ENCODE assay signal across 8 cellular contexts in the genomic region with DNA sequence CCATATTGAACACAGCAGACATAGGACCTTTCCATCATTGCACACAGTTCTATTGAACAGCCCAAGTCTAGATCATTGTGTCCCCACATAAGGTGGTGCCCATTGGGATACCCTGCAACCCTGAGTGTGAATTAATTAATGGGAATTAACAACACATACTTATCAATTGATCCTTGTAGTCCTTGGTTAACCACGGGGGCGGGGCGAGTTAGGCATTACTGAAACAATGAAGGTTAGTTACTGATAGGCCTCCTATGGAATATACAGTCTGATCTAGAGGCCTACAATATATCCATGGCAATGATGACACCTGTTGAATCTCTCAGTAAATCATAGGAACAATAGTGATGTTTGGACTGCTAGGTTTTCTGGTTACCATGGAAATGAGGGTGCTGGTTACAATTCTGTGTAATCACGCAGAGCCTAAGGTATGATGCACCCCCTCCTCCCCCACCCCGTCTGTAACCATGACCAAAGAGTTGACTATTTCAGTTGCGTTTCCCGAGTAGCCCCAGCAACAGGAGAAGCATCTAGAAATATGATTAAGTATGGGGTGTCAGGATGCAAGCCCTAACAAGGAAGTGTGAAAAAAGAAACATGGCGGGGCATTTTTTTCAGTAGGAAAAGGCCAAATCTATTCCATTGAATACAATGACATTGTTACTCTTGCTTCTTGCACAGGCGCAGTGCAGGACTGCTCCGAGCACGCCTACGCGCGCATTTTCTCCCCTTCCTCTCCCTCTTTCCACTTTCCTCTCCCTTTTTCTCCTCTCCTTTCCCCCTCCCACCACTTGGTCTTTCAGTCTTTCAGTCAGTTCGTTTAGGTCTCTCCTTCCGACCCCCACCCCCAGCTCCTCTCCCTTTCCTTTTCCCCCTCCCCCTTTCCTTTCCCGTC. TPM values are rescaled to one million over a fixed set of nuclear protein-coding genes. Genes with fewer than 3 reads are reported as not detected.
A peak's percentile ranks its signal among the peaks of the same experiment; 100 is the strongest.
DNase-seq lines count a peak whose midpoint lies in the region; ATAC-seq and TF ChIP-seq lines count a peak whose summit lies in the region.

No MANE protein-coding gene starts in this region.

- no peak for DNase-seq in AG09309 (ENCODE audit: low read depth)
- no peak for DNase-seq in central memory CD8-positive, alpha-beta T cell (ENCODE audit: low spot score in 2 of 2)
- no peak for DNase-seq in lung (ENCODE audit: low spot score)
- DNase-seq in stimulated activated effector memory CD8-positive, alpha-beta T cell treated with anti-CD3 and anti-CD28 coated beads, Interleukin-12 subunit alpha, Interleukin-12 subunit beta, amount 100 ng/mL, for 72 hours (ENCODE audit: low spot score in 2 of 2): no peak
- no peak for DNase-seq in SIG-M5 treated with dmso at 0.1 percent for 504 hours (lab: John Stamatoyannopoulos, UW; ENCODE audit: unreplicated experiment)

- 25 to 49% methylated on average over 16 to 17 of the region's 17 CpGs for WGBS in lung, 2 donors

- TF ChIP-seq CTCF in AG09309 (IDR thresholded peaks at IDR 0.05; ENCODE audit: control insufficient read depth, insufficient read depth, low read depth, low read length, missing control alignments) (no peak), lung (IDR thresholded peaks at IDR 0.05; ENCODE audit: control extremely low read depth, extremely low read depth) (no peak)

- peaks cover 0 to 1% of the 10 kb centered on the region in 2 donors for H3K36me3 ChIP-seq in lung (ENCODE audit: control insufficient read depth in 2 of 2, insufficient read depth in 2 of 2, low read length in 2 of 2)

- peaks cover 0 to 6% of the 10 kb centered on the region in 2 donors for H3K9me3 ChIP-seq in lung (ENCODE audit: control insufficient read depth in 2 of 2, insufficient read depth in 1 of 2, low read length in 1 of 2)

- H3K27ac Mint-ChIP-seq in T-helper 1 cell treated with Interleukin-12 subunit alpha and Interleukin-12 subunit beta and Interleukin-4 antibody, amounts not matched to agents 30 μg/mL and 1 μg/mL, for 36 hours: peak overlapping the region; percentile 100
- peak overlapping the region; percentile 100 for H3K27ac Mint-ChIP-seq in central memory CD8-positive, alpha-beta T cell (ENCODE audit: low read depth)
- H3K27ac Mint-ChIP-seq in stimulated activated effector memory CD8-positive, alpha-beta T cell treated with anti-CD3 and anti-CD28 coated beads, Interleukin-12 subunit alpha, Interleukin-12 subunit beta, amount 100 ng/mL, for 72 hours: peak overlapping the region; percentile 100

- peaks cover 0 to 2% of the 10 kb centered on the region in 2 donors for H3K4me1 ChIP-seq in lung (ENCODE audit: control insufficient read depth in 2 of 2, insufficient read depth in 2 of 2, low read length in 2 of 2)

- H3K9me3 Mint-ChIP-seq in T-helper 1 cell treated with Interleukin-12 subunit alpha and Interleukin-12 subunit beta and Interleukin-4 antibody, amounts not matched to agents 30 μg/mL and 1 μg/mL, for 36 hours: no peaks in the 10 kb centered on the region
- H3K9me3 Mint-ChIP-seq in central memory CD8-positive, alpha-beta T cell: no peaks in the 10 kb centered on the region
- no peaks in the 10 kb centered on the region for H3K9me3 Mint-ChIP-seq in stimulated activated effector memory CD8-positive, alpha-beta T cell treated with anti-CD3 and anti-CD28 coated beads, Interleukin-12 subunit alpha, Interleukin-12 subunit beta, amount 100 ng/mL, for 72 hours

- peaks cover 6% of the 10 kb centered on the region for H3K4me1 Mint-ChIP-seq in T-helper 1 cell treated with Interleukin-12 subunit alpha and Interleukin-12 subunit beta and Interleukin-4 antibody, amounts not matched to agents 30 μg/mL and 1 μg/mL, for 36 hours (ENCODE audit: low read depth)
- H3K4me1 Mint-ChIP-seq in central memory CD8-positive, alpha-beta T cell: peaks cover 4% of the 10 kb centered on the region
- peaks cover 6% of the 10 kb centered on the region for H3K4me1 Mint-ChIP-seq in stimulated activated effector memory CD8-positive, alpha-beta T cell treated with anti-CD3 and anti-CD28 coated beads, Interleukin-12 subunit alpha, Interleukin-12 subunit beta, amount 100 ng/mL, for 72 hours

- H3K4me3 ChIP-seq in AG09309 (ENCODE audit: control insufficient read depth, low read depth, low read length) (peak overlapping the region; percentile 45), lung (no peak overlapping the region)

- peaks cover 8% of the 10 kb centered on the region for H3K27me3 Mint-ChIP-seq in T-helper 1 cell treated with Interleukin-12 subunit alpha and Interleukin-12 subunit beta and Interleukin-4 antibody, amounts not matched to agents 30 μg/mL and 1 μg/mL, for 36 hours (ENCODE audit: low read depth)
- no peaks in the 10 kb centered on the region for H3K27me3 Mint-ChIP-seq in central memory CD8-positive, alpha-beta T cell

- peaks cover 11% of the 10 kb centered on the region for H3K36me3 Mint-ChIP-seq in T-helper 1 cell treated with Interleukin-12 subunit alpha and Interleukin-12 subunit beta and Interleukin-4 antibody, amounts not matched to agents 30 μg/mL and 1 μg/mL, for 36 hours (ENCODE audit: low read depth)
- peaks cover 15% of the 10 kb centered on the region for H3K36me3 Mint-ChIP-seq in central memory CD8-positive, alpha-beta T cell (ENCODE audit: insufficient read depth)
- peaks cover 53% of the 10 kb centered on the region for H3K36me3 Mint-ChIP-seq in stimulated activated effector memory CD8-positive, alpha-beta T cell treated with anti-CD3 and anti-CD28 coated beads, Interleukin-12 subunit alpha, Interleukin-12 subunit beta, amount 100 ng/mL, for 72 hours

- H3K27me3 ChIP-seq in lung (ENCODE audit: control insufficient read depth, insufficient read depth): no peaks in the 10 kb centered on the region

- peak overlapping the region; percentile 61 to 80 for H3K27ac ChIP-seq in lung (ENCODE audit: low read depth in 1 of 2, low read length in 1 of 2)

- peak overlapping the region; percentile 99 for H3K4me3 Mint-ChIP-seq in T-helper 1 cell treated with Interleukin-12 subunit alpha and Interleukin-12 subunit beta and Interleukin-4 antibody, amounts not matched to agents 30 μg/mL and 1 μg/mL, for 36 hours
- peak overlapping the region; percentile 95 for H3K4me3 Mint-ChIP-seq in central memory CD8-positive, alpha-beta T cell
- H3K4me3 Mint-ChIP-seq in stimulated activated effector memory CD8-positive, alpha-beta T cell treated with anti-CD3 and anti-CD28 coated beads, Interleukin-12 subunit alpha, Interleukin-12 subunit beta, amount 100 ng/mL, for 72 hours: peak overlapping the region; percentile 97

- peak; percentile 36 for ATAC-seq in GM18907 (IDR thresholded peaks at IDR 0.05; ENCODE audit: unreplicated experiment)
- peak; percentile 22 for ATAC-seq in HG03196 (IDR thresholded peaks at IDR 0.05; ENCODE audit: unreplicated experiment)
- ATAC-seq in central memory CD8-positive, alpha-beta T cell (replicated peaks; ENCODE audit: extremely low read depth, poor library complexity, severe bottlenecking): peak; percentile 57
- peak; percentile 48 for ATAC-seq in lung (ENCODE audit: insufficient read depth, low FRiP score)
- ATAC-seq in stimulated activated effector memory CD8-positive, alpha-beta T cell treated with anti-CD3 and anti-CD28 coated beads, Interleukin-12 subunit alpha, Interleukin-12 subunit beta, amount 100 ng/mL, for 72 hours: peak; percentile 78

RNA-seq across cellular contexts. Expression of a gene that starts 0.7 kb away (rescaled TPM):
- total RNA-seq in lung: 100 to 1,000 TPM; 239 to 336 TPM
- polyA plus RNA-seq in lung: 100 to 1,000 TPM in 1 of 2 donors, 10 to 100 TPM in 1; 93.5 to 139 TPM

RNA-seq across cellular contexts. Expression of a gene that starts 18.8 kb away (rescaled TPM):
- 1 to 10 TPM; 2.7 to 3.5 TPM for total RNA-seq in lung
- polyA plus RNA-seq in lung: under 1 TPM; 0.79 to 0.98 TPM

RNA-seq across cellular contexts. Expression of a gene that starts 28.8 kb away (rescaled TPM):
- 10 to 100 TPM; 21.5 to 23.4 TPM for total RNA-seq in lung
- polyA plus RNA-seq in lung: 1 to 10 TPM; 5.8 to 9.9 TPM

RNA-seq across cellular contexts. Expression of a gene that starts 59.7 kb away (rescaled TPM):
- total RNA-seq in lung: 1 to 10 TPM in 1 of 2 donors, not detected in 1; 3.7 TPM
- polyA plus RNA-seq in lung: 1 to 10 TPM in 1 of 2 donors, under 1 TPM in 1; 0.42 to 2.9 TPM

Comparison
In these comparisons a context has a peak if more than half of its experiments do, and no peak if none do; other contexts are left out.
1. ATAC-seq: peak in every context shown above with its lines; median percentile 78 in stimulated activated effector memory CD8-positive, alpha-beta T cell treated with anti-CD3 and anti-CD28 coated beads, Interleukin-12 subunit alpha, Interleukin-12 subunit beta, amount 100 ng/mL, for 72 hours; 57 in central memory CD8-positive, alpha-beta T cell; 48 in lung; 36 in GM18907; 22 in HG03196.